Comparison of ENCODE assay signal across 14 cellular contexts in the genomic region with DNA sequence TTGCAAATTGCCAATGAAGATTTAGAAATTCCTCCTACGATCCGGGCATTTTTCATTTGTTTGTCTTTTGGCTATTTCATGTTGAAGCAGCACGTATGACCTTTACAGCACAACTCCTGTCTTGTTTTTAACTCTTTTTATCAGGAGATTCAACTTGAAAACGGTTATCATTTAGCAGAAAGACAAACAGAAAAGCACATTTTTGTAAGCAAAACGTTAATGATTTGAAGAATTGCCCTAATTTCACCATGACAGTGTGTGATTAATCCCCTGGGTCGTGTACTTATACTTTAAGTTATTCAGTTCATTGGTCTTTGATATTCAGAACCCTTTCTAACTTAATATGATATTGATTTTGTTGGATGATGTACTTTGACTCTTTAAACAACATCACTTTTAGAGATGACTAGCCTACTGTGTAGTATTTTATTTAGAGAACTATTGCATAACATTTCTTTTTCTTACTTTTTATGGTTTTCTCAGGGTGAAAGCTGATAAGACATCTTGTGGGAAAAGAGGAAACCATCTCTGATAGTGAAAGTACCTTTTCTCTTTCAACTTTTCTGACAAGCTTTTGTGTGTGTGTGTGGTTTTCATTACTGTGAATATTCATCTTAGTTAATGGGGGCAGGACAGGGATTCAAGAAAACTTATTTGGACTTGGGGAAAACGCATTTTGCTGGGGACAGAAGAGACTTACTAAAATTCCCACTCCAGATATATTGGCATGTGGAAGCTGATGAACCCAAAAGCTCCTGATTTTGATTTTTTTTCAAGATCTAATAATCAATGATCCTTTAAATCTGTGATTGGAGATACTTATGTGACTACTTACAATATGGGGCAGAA. TPM values are rescaled to one million over a fixed set of nuclear protein-coding genes. Genes with fewer than 3 reads are reported as not detected.
DNase-seq lines count a peak whose midpoint lies in the region; ATAC-seq, FAIRE-seq and TF ChIP-seq lines count a peak whose summit lies in the region.
"Had no signal": no experiment of that assay in that cellular context is flagged by ENCODE, and none has a peak within 500 bp of the region (broad histone marks: within the 10 kb centered on the region; RNA-seq: fewer than 3 reads in every experiment).

No MANE protein-coding gene starts in this region.

- no peak overlapping the region for H3K4me3 Mint-ChIP-seq in WTC11

- H3K4me1 Mint-ChIP-seq in WTC11, result peaks cover 49% of the 10 kb centered on the region

- H3K9me3 ChIP-seq in BLaER1 (no peaks in the 10 kb centered on the region), HepG2 (ENCODE audit: low read length) (no peaks in the 10 kb centered on the region), mucosa of descending colon (no peaks in the 10 kb centered on the region)
- H3K9me3 ChIP-seq: gastrocnemius medialis had no signal

- peaks cover 85% of the 10 kb centered on the region for H3K27me3 Mint-ChIP-seq in WTC11 (ENCODE audit: low read depth)

- peaks cover 16% of the 10 kb centered on the region for H3K79me2 ChIP-seq in HepG2 (ENCODE audit: insufficient read depth, low read length)

- intact Hi-C loops in HepG2 (cut with micrococcal nuclease; ENCODE audit: unreplicated experiment), result loop anchor here (1.0 kb wide), 1 partner anchor 58 kb away; no protein-coding TSS in a partner anchor
- intact Hi-C loops in mucosa of descending colon (cut with DNase I, micrococcal nuclease), result no loop called here

- TF ChIP-seq POLR2A in H54 (IDR thresholded peaks at IDR 0.05; ENCODE audit: low read depth, low read length), result no peak
- no peak; a peak in 1 of 4 replicates for TF ChIP-seq POLR2A in HepG2 (IDR thresholded peaks at IDR 0.05; ENCODE audit: insufficient read depth in 1 of 2, low read depth in 2 of 2, low read length in 2 of 2)

- peak overlapping the region; percentile 94 for H3K4me2 ChIP-seq in BLaER1
- H3K4me2 ChIP-seq in HepG2 (ENCODE audit: low read depth, low read length), result peak overlapping the region; percentile 60

- BruUV-seq in HepG2 (replicated peaks; lab: Mats Ljungman, UMichigan), result no TSS peak

- TF ChIP-seq CTCF in WTC11 (IDR thresholded peaks at IDR 0.05) (no peak), HepG2 (CRISPR knock-in tag; IDR thresholded peaks at IDR 0.05) (no peak), mucosa of descending colon (IDR thresholded peaks at IDR 0.05) (no peak), coronary artery (IDR thresholded peaks at IDR 0.05) (no peak)

- H3K9me3 Mint-ChIP-seq in WTC11, result no peaks in the 10 kb centered on the region

- CTCF ChIA-PET in WTC11 (lab: Charles Lee), result interaction anchor here (1.0 kb wide), 1 partner anchor 141 kb away, joined by 3 read pairs; no protein-coding TSS in a partner anchor
- CTCF ChIA-PET in HepG2 (lab: Yijun Ruan, JAX; ENCODE audit: low intra/inter-chr PET ratio, low total read pairs), result no interaction called here

- H3K4me1 ChIP-seq in BLaER1 (peaks cover 36% of the 10 kb centered on the region), HepG2 (ENCODE audit: insufficient read depth, low read length) (peaks cover 71% of the 10 kb centered on the region), mucosa of descending colon (ENCODE audit: low read depth) (peaks cover 3% of the 10 kb centered on the region)

- H3K27me3 ChIP-seq in BLaER1 (peaks cover 3% of the 10 kb centered on the region; the same call in 1 of the 2 replicates), HepG2 (ENCODE audit: control insufficient read depth in 1 of 2, insufficient read depth in 2 of 2, low read length in 2 of 2) (no peaks in the 10 kb centered on the region)

- no peak overlapping the region for H3K27ac Mint-ChIP-seq in WTC11

- WGBS in HepG2 (ENCODE audit: low lambda C conversion rate), result 5% methylated on average over 7 of the region's 7 CpGs

- H3K36me3 ChIP-seq in BLaER1 (peaks cover 15% of the 10 kb centered on the region), HepG2 (replicated peaks in 1 of 2; ENCODE audit: control insufficient read depth in 1 of 2, insufficient read depth in 2 of 2, low read length in 2 of 2) (no peaks in the 10 kb centered on the region; a peak in 2 of 5 replicates), mucosa of descending colon (ENCODE audit: low read depth) (no peaks in the 10 kb centered on the region)
- H3K36me3 ChIP-seq: gastrocnemius medialis had no signal

- TF ChIP-seq RAD21 in HepG2 (CRISPR knock-in tag; IDR thresholded peaks at IDR 0.05), result no peak

- H3K4me3 ChIP-seq in BLaER1 (no peak overlapping the region), HepG2 (replicated peaks in 1 of 3; ENCODE audit: insufficient read depth in 1 of 3, low read depth in 2 of 3, low read length in 3 of 3) (peak overlapping the region in 1 of 3 experiments; percentile 25; a peak in 1 of 6 replicates), mucosa of descending colon (no peak overlapping the region), coronary artery (no peak overlapping the region)
- H3K4me3 ChIP-seq: gastrocnemius medialis had no signal

- H2AFZ ChIP-seq in HepG2 (ENCODE audit: low read length), result no peak overlapping the region

- FAIRE-seq in H54 (lab: Jason Lieb, UNC) (peak; percentile 88), HepG2 (lab: Jason Lieb, UNC) (peak; percentile 96)

- H4K20me1 ChIP-seq in BLaER1, result no peaks in the 10 kb centered on the region
- H4K20me1 ChIP-seq in HepG2 (ENCODE audit: insufficient read depth, low read length), result no peaks in the 10 kb centered on the region

- peaks cover 2% of the 10 kb centered on the region; the same call in 1 of the 2 replicates for H3K36me3 Mint-ChIP-seq in WTC11

- H3K27ac ChIP-seq in BLaER1 (no peak overlapping the region), HepG2 (ENCODE audit: extremely low read length, insufficient read depth, low read length) (peak overlapping the region; percentile 79), coronary artery (no peak overlapping the region)
- H3K27ac ChIP-seq: gastrocnemius medialis had no signal

- H3K9ac ChIP-seq in BLaER1 (no peak overlapping the region), HepG2 (ENCODE audit: insufficient read depth, low read depth, low read length) (no peak overlapping the region; the same call in none of the 2 replicates)

- DNase-seq in H54 (ENCODE audit: insufficient read length, low spot score), result no peak
- DNase-seq in WTC11 (ENCODE audit: low spot score), result no peak
- DNase-seq in HepG2 (ENCODE audit: low spot score), result peak; percentile 98
- DNase-seq in mucosa of descending colon, result no peak
- DNase-seq in NCI-H1048 (lab: John Stamatoyannopoulos, UW), result no peak
- no peak for DNase-seq in activated naive CD4-positive, alpha-beta T cell (lab: John Stamatoyannopoulos, UW)
- no peak for DNase-seq in coronary artery (ENCODE audit: low spot score)
- DNase-seq: activated CD4-positive, alpha-beta T cell treated with anti-CD3 and anti-CD28 coated beads, Interleukin-2, amount 50 U/mL, for 48 hours; gastrocnemius medialis; GDM1; NCI-H2081; T-helper 1 cell had no signal

- POLR2A ChIA-PET in WTC11 (lab: Charles Lee), result no interaction called here
- POLR2A ChIA-PET in HepG2 (lab: Yijun Ruan, JAX), result interaction anchor here (1.2 to 2.0 kb wide), 2 partner anchors 8 to 58 kb away, joined by 3 to 8 read pairs; partner anchors contain the start of gene HHEX

- no peak for ATAC-seq in WTC11
- peak; percentile 81 for ATAC-seq in HepG2
- no peak for ATAC-seq in mucosa of descending colon
- ATAC-seq: gastrocnemius medialis had no signal

- TF ChIP-seq EP300 in HepG2 (IDR thresholded peaks at IDR 0.05; ENCODE audit: low read depth in 2 of 2, low read length in 2 of 2) (peak in 1 of 2 experiments; percentile 94; a peak in 2 of 4 replicates), HepG2 (CRISPR knock-in tag; IDR thresholded peaks at IDR 0.05; ENCODE audit: borderline replicate concordance) (peak; percentile 86)

- in situ Hi-C loops in HepG2 (cut with HindIII; ENCODE audit: extremely low pct_ligation_motif_present, low pct_unique_long_range_greater_than_20kb), result no loop called here

TF ChIP-seq in WTC11, 78 proteins besides CTCF, POLR2A, EP300 and RAD21:
- TF ChIP-seq GRHL2 (CRISPR knock-in tag; IDR thresholded peaks at IDR 0.05; ENCODE audit: insufficient replicate concordance, severe bottlenecking), result no peak
- no peak for TF ChIP-seq TP53 (CRISPR knock-in tag; IDR thresholded peaks at IDR 0.05)
- TF ChIP-seq GABPB1 (CRISPR knock-in tag; IDR thresholded peaks at IDR 0.05), result 0 out of 2 replicates have a peak, but pooled peaks have one; percentile 35
TF ChIP-seq in WTC11: peak in this region for 1.

TF ChIP-seq in HepG2, 621 proteins besides CTCF, POLR2A, EP300 and RAD21 (continues in another document):
- no peak for TF ChIP-seq ZNF781 (CRISPR knock-in tag; IDR thresholded peaks at IDR 0.05; ENCODE audit: borderline replicate concordance, not compliant biosample characterization)
- no peak for TF ChIP-seq HNRNPH1 (optimal IDR thresholded peaks at IDR 0.05; ENCODE audit: low read depth, low read length)
- TF ChIP-seq ZNF878 (CRISPR knock-in tag; IDR thresholded peaks at IDR 0.05), result no peak
- no peak for TF ChIP-seq ARNTL (CRISPR knock-in tag; IDR thresholded peaks at IDR 0.05)
- peak; percentile 89; the same call in 1 of the 2 replicates for TF ChIP-seq MBD4 (IDR thresholded peaks at IDR 0.05; ENCODE audit: borderline replicate concordance, low read length)

RNA-seq across cellular contexts. Expression of gene HHEX, which starts 8.1 kb away (rescaled TPM):
- total RNA-seq in WTC11 (2021) (4.5 to 4.8 TPM (median 4.8 TPM) in 3 replicates), HepG2 (2016; rRNA removed; fragmentation: Illumina TruSeq; extraction: Trizol) (46.3 and 48.7 TPM in 2 replicates), mucosa of descending colon (1 to 10 TPM; 3.5 to 8.8 (median 4.0) TPM)
- 25.9 and 29.2 TPM in 2 replicates for total RNA-seq in HepG2 (2016; cell fraction: cytosol; rRNA removed; fragmentation: Illumina TruSeq; extraction: Trizol; ENCODE audit: low read depth)
- 43.9 and 48.8 TPM in 2 replicates for total RNA-seq in HepG2 (2016; cell fraction: insoluble cytoplasmic fraction; rRNA removed; fragmentation: Illumina TruSeq; extraction: Trizol)
- total RNA-seq in HepG2 (2016; cell fraction: membrane; rRNA removed; fragmentation: Illumina TruSeq; extraction: Trizol), result 62.2 and 63.1 TPM in 2 replicates
- 52.5 and 57.6 TPM in 2 replicates for total RNA-seq in HepG2 (2016; cell fraction: nucleus; rRNA removed; fragmentation: Illumina TruSeq; extraction: Trizol)
- 41.6 and 44.5 TPM in 2 replicates for polyA plus RNA-seq in HepG2 (2011; rRNA removed)
- 18.5 and 21.6 TPM in 2 replicates for polyA plus RNA-seq in HepG2 (2011; cell fraction: cytosol; rRNA removed)
- polyA plus RNA-seq in HepG2 (2011; cell fraction: nucleus; rRNA removed), result 79.7 and 115 TPM in 2 replicates
- 63.0 and 87.7 TPM in 2 replicates for polyA plus RNA-seq in HepG2 (2012)
- polyA plus RNA-seq in HepG2 (2016; cell fraction: cytosol; fragmentation: Illumina TruSeq; extraction: Trizol; ENCODE audit: low read depth), result 19.2 and 21.5 TPM in 2 replicates
- 83.5 and 84.6 TPM in 2 replicates for polyA plus RNA-seq in HepG2 (2016; cell fraction: insoluble cytoplasmic fraction; fragmentation: Illumina TruSeq; extraction: Trizol; ENCODE audit: low read depth)
- 48.1 and 50.7 TPM in 2 replicates for polyA plus RNA-seq in HepG2 (2016; cell fraction: membrane; fragmentation: Illumina TruSeq; extraction: Trizol; ENCODE audit: low read depth)
- 143 and 147 TPM in 2 replicates for polyA plus RNA-seq in HepG2 (2016; cell fraction: nucleus; fragmentation: Illumina TruSeq; extraction: Trizol; ENCODE audit: insufficient read depth, low read depth)
- 4.9 and 26.4 TPM in 2 replicates for polyA minus RNA-seq in HepG2 (2011; rRNA and poly(A)+ RNA removed; ENCODE audit: low replicate concordance)
- 27.9 and 32.2 TPM in 2 replicates for polyA minus RNA-seq in HepG2 (2011; cell fraction: cytosol; rRNA and poly(A)+ RNA removed)
- 37.4 and 50.1 TPM in 2 replicates for polyA minus RNA-seq in HepG2 (2011; cell fraction: nucleus; rRNA and poly(A)+ RNA removed)
- polyA plus RNA-seq: keratinocyte had no signal
